ENCODE assay signal across 1 cellular context in the genomic region with DNA sequence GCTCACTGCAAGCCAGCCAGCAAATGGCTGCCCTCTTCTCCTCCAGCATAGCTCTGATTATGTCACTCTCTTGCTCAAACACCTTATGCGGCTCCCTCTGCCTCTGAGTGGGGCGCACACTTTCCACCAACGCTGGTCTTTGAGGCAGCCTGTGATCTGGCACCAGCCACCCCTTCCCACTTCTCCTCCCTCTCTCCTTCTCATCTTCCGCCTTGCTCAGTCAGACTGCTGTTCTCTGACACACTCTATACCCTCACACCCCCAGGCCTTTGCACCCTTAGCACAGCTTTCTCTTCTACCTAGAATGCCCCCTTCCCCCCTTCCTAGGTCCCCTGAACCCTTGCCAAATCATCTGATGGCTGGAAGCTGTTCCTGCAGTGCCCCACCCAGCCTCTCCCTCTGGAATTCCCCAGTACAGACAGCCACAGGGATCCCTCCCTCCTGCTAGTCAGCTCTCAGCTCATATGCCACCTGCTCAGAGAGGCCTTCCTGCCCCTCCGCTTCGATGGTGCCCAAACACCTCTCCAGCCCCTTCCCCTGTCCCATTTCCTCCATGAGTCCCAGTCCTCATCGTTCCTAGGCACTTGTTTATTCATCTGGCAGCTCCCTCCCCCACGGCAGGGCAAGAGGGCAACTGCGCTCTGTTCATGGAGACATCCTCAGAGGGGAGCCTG.
TF ChIP-seq lines count a peak whose summit lies in the region.

No MANE protein-coding gene starts in this region.

TF ChIP-seq in HEK293, 187 proteins besides CTCF, POLR2A, EP300 and RAD21 (continued from another document):
- TF ChIP-seq, protein P1, sequence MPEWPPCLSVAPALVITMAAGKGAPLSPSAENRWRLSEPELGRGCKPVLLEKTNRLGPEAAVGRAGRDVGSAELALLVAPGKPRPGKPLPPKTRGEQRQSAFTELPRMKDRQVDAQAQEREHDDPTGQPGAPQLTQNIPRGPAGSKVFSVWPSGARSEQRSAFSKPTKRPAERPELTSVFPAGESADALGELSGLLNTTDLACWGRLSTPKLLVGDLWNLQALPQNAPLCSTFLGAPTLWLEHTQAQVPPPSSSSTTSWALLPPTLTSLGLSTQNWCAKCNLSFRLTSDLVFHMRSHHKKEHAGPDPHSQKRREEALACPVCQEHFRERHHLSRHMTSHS (tag by site-specific recombination; IDR thresholded peaks at IDR 0.05): no peak
- TF ChIP-seq, protein P2, sequence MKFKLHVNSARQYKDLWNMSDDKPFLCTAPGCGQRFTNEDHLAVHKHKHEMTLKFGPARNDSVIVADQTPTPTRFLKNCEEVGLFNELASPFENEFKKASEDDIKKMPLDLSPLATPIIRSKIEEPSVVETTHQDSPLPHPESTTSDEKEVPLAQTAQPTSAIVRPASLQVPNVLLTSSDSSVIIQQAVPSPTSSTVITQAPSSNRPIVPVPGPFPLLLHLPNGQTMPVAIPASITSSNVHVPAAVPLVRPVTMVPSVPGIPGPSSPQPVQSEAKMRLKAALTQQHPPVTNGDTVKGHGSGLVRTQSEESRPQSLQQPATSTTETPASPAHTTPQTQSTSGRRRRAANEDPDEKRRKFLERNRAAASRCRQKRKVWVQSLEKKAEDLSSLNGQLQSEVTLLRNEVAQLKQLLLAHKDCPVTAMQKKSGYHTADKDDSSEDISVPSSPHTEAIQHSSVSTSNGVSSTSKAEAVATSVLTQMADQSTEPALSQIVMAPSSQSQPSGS (tag by site-specific recombination; IDR thresholded peaks at IDR 0.05; ENCODE audit: low read depth): no peak
- no peak for TF ChIP-seq ZNF426 (tag by site-specific recombination; IDR thresholded peaks at IDR 0.05)
- TF ChIP-seq, protein P3, sequence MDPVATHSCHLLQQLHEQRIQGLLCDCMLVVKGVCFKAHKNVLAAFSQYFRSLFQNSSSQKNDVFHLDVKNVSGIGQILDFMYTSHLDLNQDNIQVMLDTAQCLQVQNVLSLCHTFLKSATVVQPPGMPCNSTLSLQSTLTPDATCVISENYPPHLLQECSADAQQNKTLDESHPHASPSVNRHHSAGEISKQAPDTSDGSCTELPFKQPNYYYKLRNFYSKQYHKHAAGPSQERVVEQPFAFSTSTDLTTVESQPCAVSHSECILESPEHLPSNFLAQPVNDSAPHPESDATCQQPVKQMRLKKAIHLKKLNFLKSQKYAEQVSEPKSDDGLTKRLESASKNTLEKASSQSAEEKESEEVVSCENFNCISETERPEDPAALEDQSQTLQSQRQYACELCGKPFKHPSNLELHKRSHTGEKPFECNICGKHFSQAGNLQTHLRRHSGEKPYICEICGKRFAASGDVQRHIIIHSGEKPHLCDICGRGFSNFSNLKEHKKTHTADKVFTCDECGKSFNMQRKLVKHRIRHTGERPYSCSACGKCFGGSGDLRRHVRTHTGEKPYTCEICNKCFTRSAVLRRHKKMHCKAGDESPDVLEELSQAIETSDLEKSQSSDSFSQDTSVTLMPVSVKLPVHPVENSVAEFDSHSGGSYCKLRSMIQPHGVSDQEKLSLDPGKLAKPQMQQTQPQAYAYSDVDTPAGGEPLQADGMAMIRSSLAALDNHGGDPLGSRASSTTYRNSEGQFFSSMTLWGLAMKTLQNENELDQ (tag by site-specific recombination; IDR thresholded peaks at IDR 0.05; ENCODE audit: low read depth): no peak
- no peak for TF ChIP-seq ZNF169 (tag by site-specific recombination; IDR thresholded peaks at IDR 0.05)
- peak; percentile 89 for TF ChIP-seq ZNF341 (tag by site-specific recombination; IDR thresholded peaks at IDR 0.05; ENCODE audit: low read depth)
- no peak for TF ChIP-seq GLIS1 (tag by site-specific recombination; IDR thresholded peaks at IDR 0.05)
- TF ChIP-seq, protein P4, sequence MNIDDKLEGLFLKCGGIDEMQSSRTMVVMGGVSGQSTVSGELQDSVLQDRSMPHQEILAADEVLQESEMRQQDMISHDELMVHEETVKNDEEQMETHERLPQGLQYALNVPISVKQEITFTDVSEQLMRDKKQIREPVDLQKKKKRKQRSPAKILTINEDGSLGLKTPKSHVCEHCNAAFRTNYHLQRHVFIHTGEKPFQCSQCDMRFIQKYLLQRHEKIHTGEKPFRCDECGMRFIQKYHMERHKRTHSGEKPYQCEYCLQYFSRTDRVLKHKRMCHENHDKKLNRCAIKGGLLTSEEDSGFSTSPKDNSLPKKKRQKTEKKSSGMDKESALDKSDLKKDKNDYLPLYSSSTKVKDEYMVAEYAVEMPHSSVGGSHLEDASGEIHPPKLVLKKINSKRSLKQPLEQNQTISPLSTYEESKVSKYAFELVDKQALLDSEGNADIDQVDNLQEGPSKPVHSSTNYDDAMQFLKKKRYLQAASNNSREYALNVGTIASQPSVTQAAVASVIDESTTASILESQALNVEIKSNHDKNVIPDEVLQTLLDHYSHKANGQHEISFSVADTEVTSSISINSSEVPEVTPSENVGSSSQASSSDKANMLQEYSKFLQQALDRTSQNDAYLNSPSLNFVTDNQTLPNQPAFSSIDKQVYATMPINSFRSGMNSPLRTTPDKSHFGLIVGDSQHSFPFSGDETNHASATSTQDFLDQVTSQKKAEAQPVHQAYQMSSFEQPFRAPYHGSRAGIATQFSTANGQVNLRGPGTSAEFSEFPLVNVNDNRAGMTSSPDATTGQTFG (tag by site-specific recombination; IDR thresholded peaks at IDR 0.05; ENCODE audit: borderline replicate concordance): no peak
- TF ChIP-seq ZNF560 (tag by site-specific recombination; IDR thresholded peaks at IDR 0.05; ENCODE audit: borderline replicate concordance): no peak
- TF ChIP-seq, protein P5, sequence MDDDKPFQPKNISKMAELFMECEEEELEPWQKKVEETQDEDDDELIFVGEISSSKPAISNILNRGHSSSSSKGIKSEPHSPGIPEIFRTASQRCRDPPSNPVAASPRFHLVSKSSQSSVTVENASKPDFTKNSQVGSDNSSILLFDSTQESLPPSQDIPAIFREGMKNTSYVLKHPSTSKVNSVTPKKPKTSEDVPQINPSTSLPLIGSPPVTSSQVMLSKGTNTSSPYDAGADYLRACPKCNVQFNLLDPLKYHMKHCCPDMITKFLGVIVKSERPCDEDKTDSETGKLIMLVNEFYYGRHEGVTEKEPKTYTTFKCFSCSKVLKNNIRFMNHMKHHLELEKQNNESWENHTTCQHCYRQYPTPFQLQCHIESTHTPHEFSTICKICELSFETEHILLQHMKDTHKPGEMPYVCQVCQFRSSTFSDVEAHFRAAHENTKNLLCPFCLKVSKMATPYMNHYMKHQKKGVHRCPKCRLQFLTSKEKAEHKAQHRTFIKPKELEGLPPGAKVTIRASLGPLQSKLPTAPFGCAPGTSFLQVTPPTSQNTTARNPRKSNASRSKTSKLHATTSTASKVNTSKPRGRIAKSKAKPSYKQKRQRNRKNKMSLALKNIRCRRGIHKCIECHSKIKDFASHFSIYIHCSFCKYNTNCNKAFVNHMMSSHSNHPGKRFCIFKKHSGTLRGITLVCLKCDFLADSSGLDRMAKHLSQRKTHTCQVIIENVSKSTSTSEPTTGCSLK (tag by site-specific recombination; IDR thresholded peaks at IDR 0.05): no peak
- no peak for TF ChIP-seq ZNF830 (tag by site-specific recombination; IDR thresholded peaks at IDR 0.05; ENCODE audit: low read depth)
- TF ChIP-seq ZNF561 (tag by site-specific recombination; IDR thresholded peaks at IDR 0.05; ENCODE audit: borderline replicate concordance): no peak
- no peak for TF ChIP-seq ZFP41 (tag by site-specific recombination; IDR thresholded peaks at IDR 0.05; ENCODE audit: borderline replicate concordance)
- TF ChIP-seq ZNF600 (tag by site-specific recombination; IDR thresholded peaks at IDR 0.05): peak; percentile 90
- TF ChIP-seq ZNF133 (tag by site-specific recombination; IDR thresholded peaks at IDR 0.05): no peak
- no peak for TF ChIP-seq ZNF621 (tag by site-specific recombination; IDR thresholded peaks at IDR 0.05)
- no peak for TF ChIP-seq ZNF221 (tag by site-specific recombination; IDR thresholded peaks at IDR 0.05; ENCODE audit: borderline replicate concordance)
- no peak for TF ChIP-seq ZNF423 (tag by site-specific recombination; IDR thresholded peaks at IDR 0.05)
- TF ChIP-seq ZNF37A (tag by site-specific recombination; IDR thresholded peaks at IDR 0.05): no peak
- no peak for TF ChIP-seq ZNF670 (tag by site-specific recombination; IDR thresholded peaks at IDR 0.05; ENCODE audit: low read depth)
- TF ChIP-seq ZNF544 (tag by site-specific recombination; IDR thresholded peaks at IDR 0.05): no peak
- TF ChIP-seq ZNF184 (tag by site-specific recombination; IDR thresholded peaks at IDR 0.05): no peak
- no peak for TF ChIP-seq ZNF529 (tag by site-specific recombination; IDR thresholded peaks at IDR 0.05; ENCODE audit: insufficient replicate concordance)
- peak; percentile 89 for TF ChIP-seq ZNF335 (tag by site-specific recombination; conservative IDR thresholded peaks at IDR 0.05)
- no peak for TF ChIP-seq ZNF785 (tag by site-specific recombination; IDR thresholded peaks at IDR 0.05)
- TF ChIP-seq ZNF571 (tag by site-specific recombination; IDR thresholded peaks at IDR 0.05): no peak
- TF ChIP-seq PRDM1 (tag by site-specific recombination; IDR thresholded peaks at IDR 0.05): no peak
- TF ChIP-seq ZNF610 (tag by site-specific recombination; IDR thresholded peaks at IDR 0.05; ENCODE audit: borderline replicate concordance): no peak
- no peak for TF ChIP-seq ZNF677 (tag by site-specific recombination; IDR thresholded peaks at IDR 0.05)
- no peak for TF ChIP-seq ZNF514 (tag by site-specific recombination; IDR thresholded peaks at IDR 0.05)
- TF ChIP-seq, protein P6, sequence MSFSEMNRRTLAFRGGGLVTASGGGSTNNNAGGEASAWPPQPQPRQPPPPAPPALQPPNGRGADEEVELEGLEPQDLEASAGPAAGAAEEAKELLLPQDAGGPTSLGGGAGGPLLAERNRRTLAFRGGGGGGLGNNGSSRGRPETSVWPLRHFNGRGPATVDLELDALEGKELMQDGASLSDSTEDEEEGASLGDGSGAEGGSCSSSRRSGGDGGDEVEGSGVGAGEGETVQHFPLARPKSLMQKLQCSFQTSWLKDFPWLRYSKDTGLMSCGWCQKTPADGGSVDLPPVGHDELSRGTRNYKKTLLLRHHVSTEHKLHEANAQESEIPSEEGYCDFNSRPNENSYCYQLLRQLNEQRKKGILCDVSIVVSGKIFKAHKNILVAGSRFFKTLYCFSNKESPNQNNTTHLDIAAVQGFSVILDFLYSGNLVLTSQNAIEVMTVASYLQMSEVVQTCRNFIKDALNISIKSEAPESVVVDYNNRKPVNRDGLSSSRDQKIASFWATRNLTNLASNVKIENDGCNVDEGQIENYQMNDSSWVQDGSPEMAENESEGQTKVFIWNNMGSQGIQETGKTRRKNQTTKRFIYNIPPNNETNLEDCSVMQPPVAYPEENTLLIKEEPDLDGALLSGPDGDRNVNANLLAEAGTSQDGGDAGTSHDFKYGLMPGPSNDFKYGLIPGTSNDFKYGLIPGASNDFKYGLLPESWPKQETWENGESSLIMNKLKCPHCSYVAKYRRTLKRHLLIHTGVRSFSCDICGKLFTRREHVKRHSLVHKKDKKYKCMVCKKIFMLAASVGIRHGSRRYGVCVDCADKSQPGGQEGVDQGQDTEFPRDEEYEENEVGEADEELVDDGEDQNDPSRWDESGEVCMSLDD (tag by site-specific recombination; IDR thresholded peaks at IDR 0.05): no peak
- no peak for TF ChIP-seq ZNF843 (tag by site-specific recombination; IDR thresholded peaks at IDR 0.05)
TF ChIP-seq in HEK293: peak in this region for 13.
